In genomic region chr6:3001773-3002293, GRCh38 we compare ENCODE assay signal across 1 cellular context.
TF ChIP-seq lines count a peak whose summit lies in the region.

No MANE protein-coding gene starts in this region.

TF ChIP-seq in K562, 482 proteins besides CTCF, POLR2A, EP300 and RAD21 (continued from another document and continues in another):
- no peak for TF ChIP-seq E2F8 (IDR thresholded peaks at IDR 0.05; ENCODE audit: low read depth, partially characterized antibody)
- no peak for TF ChIP-seq RBBP5 (IDR thresholded peaks at IDR 0.05; ENCODE audit: borderline replicate concordance, insufficient read depth, low read length, poor library complexity, severe bottlenecking)
- TF ChIP-seq RBM39 (optimal IDR thresholded peaks at IDR 0.05; ENCODE audit: low read depth, low read length) = no peak
- TF ChIP-seq FIP1L1 (IDR thresholded peaks at IDR 0.05; ENCODE audit: low read depth, low read length, poor library complexity, severe bottlenecking) = no peak
- peak; percentile 73 for TF ChIP-seq NCOR1 (IDR thresholded peaks at IDR 0.05)
- TF ChIP-seq HMG20A (CRISPR knock-in tag; conservative IDR thresholded peaks at IDR 0.05) = no peak
- TF ChIP-seq, protein P1, sequence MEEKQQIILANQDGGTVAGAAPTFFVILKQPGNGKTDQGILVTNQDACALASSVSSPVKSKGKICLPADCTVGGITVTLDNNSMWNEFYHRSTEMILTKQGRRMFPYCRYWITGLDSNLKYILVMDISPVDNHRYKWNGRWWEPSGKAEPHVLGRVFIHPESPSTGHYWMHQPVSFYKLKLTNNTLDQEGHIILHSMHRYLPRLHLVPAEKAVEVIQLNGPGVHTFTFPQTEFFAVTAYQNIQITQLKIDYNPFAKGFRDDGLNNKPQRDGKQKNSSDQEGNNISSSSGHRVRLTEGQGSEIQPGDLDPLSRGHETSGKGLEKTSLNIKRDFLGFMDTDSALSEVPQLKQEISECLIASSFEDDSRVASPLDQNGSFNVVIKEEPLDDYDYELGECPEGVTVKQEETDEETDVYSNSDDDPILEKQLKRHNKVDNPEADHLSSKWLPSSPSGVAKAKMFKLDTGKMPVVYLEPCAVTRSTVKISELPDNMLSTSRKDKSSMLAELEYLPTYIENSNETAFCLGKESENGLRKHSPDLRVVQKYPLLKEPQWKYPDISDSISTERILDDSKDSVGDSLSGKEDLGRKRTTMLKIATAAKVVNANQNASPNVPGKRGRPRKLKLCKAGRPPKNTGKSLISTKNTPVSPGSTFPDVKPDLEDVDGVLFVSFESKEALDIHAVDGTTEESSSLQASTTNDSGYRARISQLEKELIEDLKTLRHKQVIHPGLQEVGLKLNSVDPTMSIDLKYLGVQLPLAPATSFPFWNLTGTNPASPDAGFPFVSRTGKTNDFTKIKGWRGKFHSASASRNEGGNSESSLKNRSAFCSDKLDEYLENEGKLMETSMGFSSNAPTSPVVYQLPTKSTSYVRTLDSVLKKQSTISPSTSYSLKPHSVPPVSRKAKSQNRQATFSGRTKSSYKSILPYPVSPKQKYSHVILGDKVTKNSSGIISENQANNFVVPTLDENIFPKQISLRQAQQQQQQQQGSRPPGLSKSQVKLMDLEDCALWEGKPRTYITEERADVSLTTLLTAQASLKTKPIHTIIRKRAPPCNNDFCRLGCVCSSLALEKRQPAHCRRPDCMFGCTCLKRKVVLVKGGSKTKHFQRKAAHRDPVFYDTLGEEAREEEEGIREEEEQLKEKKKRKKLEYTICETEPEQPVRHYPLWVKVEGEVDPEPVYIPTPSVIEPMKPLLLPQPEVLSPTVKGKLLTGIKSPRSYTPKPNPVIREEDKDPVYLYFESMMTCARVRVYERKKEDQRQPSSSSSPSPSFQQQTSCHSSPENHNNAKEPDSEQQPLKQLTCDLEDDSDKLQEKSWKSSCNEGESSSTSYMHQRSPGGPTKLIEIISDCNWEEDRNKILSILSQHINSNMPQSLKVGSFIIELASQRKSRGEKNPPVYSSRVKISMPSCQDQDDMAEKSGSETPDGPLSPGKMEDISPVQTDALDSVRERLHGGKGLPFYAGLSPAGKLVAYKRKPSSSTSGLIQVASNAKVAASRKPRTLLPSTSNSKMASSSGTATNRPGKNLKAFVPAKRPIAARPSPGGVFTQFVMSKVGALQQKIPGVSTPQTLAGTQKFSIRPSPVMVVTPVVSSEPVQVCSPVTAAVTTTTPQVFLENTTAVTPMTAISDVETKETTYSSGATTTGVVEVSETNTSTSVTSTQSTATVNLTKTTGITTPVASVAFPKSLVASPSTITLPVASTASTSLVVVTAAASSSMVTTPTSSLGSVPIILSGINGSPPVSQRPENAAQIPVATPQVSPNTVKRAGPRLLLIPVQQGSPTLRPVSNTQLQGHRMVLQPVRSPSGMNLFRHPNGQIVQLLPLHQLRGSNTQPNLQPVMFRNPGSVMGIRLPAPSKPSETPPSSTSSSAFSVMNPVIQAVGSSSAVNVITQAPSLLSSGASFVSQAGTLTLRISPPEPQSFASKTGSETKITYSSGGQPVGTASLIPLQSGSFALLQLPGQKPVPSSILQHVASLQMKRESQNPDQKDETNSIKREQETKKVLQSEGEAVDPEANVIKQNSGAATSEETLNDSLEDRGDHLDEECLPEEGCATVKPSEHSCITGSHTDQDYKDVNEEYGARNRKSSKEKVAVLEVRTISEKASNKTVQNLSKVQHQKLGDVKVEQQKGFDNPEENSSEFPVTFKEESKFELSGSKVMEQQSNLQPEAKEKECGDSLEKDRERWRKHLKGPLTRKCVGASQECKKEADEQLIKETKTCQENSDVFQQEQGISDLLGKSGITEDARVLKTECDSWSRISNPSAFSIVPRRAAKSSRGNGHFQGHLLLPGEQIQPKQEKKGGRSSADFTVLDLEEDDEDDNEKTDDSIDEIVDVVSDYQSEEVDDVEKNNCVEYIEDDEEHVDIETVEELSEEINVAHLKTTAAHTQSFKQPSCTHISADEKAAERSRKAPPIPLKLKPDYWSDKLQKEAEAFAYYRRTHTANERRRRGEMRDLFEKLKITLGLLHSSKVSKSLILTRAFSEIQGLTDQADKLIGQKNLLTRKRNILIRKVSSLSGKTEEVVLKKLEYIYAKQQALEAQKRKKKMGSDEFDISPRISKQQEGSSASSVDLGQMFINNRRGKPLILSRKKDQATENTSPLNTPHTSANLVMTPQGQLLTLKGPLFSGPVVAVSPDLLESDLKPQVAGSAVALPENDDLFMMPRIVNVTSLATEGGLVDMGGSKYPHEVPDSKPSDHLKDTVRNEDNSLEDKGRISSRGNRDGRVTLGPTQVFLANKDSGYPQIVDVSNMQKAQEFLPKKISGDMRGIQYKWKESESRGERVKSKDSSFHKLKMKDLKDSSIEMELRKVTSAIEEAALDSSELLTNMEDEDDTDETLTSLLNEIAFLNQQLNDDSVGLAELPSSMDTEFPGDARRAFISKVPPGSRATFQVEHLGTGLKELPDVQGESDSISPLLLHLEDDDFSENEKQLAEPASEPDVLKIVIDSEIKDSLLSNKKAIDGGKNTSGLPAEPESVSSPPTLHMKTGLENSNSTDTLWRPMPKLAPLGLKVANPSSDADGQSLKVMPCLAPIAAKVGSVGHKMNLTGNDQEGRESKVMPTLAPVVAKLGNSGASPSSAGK (IDR thresholded peaks at IDR 0.05) = peak; percentile 86
- no peak for TF ChIP-seq CHD4 (IDR thresholded peaks at IDR 0.05; ENCODE audit: insufficient read depth, insufficient replicate concordance, low read depth, low read length, poor library complexity, severe bottlenecking)
- peak; percentile 100 for TF ChIP-seq MAFG (tag; conservative IDR thresholded peaks at IDR 0.05)
- TF ChIP-seq MTA2 (IDR thresholded peaks at IDR 0.05; ENCODE audit: low read depth) = peak; percentile 51; the same call in 1 of the 2 replicates
- TF ChIP-seq ZNF197 (CRISPR knock-in tag; IDR thresholded peaks at IDR 0.05; ENCODE audit: low read depth) = no peak
- TF ChIP-seq TBP (optimal IDR thresholded peaks at IDR 0.05; ENCODE audit: low read depth, low read length) = peak; percentile 63
- no peak for TF ChIP-seq NCOA4 (IDR thresholded peaks at IDR 0.05; ENCODE audit: partially characterized antibody)
- TF ChIP-seq, protein P2, sequence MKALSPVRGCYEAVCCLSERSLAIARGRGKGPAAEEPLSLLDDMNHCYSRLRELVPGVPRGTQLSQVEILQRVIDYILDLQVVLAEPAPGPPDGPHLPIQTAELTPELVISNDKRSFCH (CRISPR knock-in tag; IDR thresholded peaks at IDR 0.05) = no peak
- TF ChIP-seq, protein P2 (tag; IDR thresholded peaks at IDR 0.05) = no peak
- no peak for TF ChIP-seq ELF2 (CRISPR knock-in tag; IDR thresholded peaks at IDR 0.05)
- no peak for TF ChIP-seq CBX2 (IDR thresholded peaks at IDR 0.05; ENCODE audit: insufficient read depth, low read length, poor library complexity, severe bottlenecking)
- TF ChIP-seq OTX1 (CRISPR knock-in tag; IDR thresholded peaks at IDR 0.05) = peak; percentile 33; the same call in 1 of the 2 replicates
- TF ChIP-seq ZNF384 (IDR thresholded peaks at IDR 0.05; ENCODE audit: low read depth, low read length) = no peak
- TF ChIP-seq GTF2E2 (tag; IDR thresholded peaks at IDR 0.05) = no peak
- TF ChIP-seq NUFIP1 (IDR thresholded peaks at IDR 0.05; ENCODE audit: partially characterized antibody) = peak; percentile 86
- no peak for TF ChIP-seq HIVEP1 (CRISPR knock-in tag; IDR thresholded peaks at IDR 0.05)
- TF ChIP-seq KAT2B (IDR thresholded peaks at IDR 0.05; ENCODE audit: low read depth, low read length) = no peak
- no peak for TF ChIP-seq ZNF507 (tag; conservative IDR thresholded peaks at IDR 0.05)
- no peak for TF ChIP-seq TARDBP (IDR thresholded peaks at IDR 0.05)
- TF ChIP-seq DDX20 (tag; IDR thresholded peaks at IDR 0.05; ENCODE audit: low read depth) = no peak
- no peak for TF ChIP-seq NFYB (IDR thresholded peaks at IDR 0.05; ENCODE audit: extremely low read depth, insufficient read length)
- no peak for TF ChIP-seq ZNF347 (CRISPR knock-in tag; IDR thresholded peaks at IDR 0.05; ENCODE audit: low read depth)
- TF ChIP-seq ZNF57 (CRISPR knock-in tag; IDR thresholded peaks at IDR 0.05) = no peak
- peak; percentile 46; the same call in 1 of the 2 replicates for TF ChIP-seq GABPA (tag; conservative IDR thresholded peaks at IDR 0.05; ENCODE audit: low read depth)
- TF ChIP-seq ZBTB34 (CRISPR knock-in tag; IDR thresholded peaks at IDR 0.05) = no peak
- TF ChIP-seq, protein P3, sequence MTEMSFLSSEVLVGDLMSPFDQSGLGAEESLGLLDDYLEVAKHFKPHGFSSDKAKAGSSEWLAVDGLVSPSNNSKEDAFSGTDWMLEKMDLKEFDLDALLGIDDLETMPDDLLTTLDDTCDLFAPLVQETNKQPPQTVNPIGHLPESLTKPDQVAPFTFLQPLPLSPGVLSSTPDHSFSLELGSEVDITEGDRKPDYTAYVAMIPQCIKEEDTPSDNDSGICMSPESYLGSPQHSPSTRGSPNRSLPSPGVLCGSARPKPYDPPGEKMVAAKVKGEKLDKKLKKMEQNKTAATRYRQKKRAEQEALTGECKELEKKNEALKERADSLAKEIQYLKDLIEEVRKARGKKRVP (CRISPR knock-in tag; IDR thresholded peaks at IDR 0.05) = peak; percentile 69; the same call in 1 of the 2 replicates
- TF ChIP-seq, protein P4, sequence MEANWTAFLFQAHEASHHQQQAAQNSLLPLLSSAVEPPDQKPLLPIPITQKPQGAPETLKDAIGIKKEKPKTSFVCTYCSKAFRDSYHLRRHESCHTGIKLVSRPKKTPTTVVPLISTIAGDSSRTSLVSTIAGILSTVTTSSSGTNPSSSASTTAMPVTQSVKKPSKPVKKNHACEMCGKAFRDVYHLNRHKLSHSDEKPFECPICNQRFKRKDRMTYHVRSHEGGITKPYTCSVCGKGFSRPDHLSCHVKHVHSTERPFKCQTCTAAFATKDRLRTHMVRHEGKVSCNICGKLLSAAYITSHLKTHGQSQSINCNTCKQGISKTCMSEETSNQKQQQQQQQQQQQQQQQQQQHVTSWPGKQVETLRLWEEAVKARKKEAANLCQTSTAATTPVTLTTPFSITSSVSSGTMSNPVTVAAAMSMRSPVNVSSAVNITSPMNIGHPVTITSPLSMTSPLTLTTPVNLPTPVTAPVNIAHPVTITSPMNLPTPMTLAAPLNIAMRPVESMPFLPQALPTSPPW (CRISPR knock-in tag; IDR thresholded peaks at IDR 0.05) = peak; percentile 61
- peak; percentile 56 for TF ChIP-seq MEIS2 (IDR thresholded peaks at IDR 0.05; ENCODE audit: partially characterized antibody)
- no peak for TF ChIP-seq STAG1 (CRISPR knock-in tag; IDR thresholded peaks at IDR 0.05; ENCODE audit: borderline replicate concordance)
- TF ChIP-seq ZFP30 (CRISPR knock-in tag; IDR thresholded peaks at IDR 0.05; ENCODE audit: borderline replicate concordance) = no peak
- peak; percentile 47; the same call in 1 of the 2 replicates for TF ChIP-seq SPI1 (IDR thresholded peaks at IDR 0.05; ENCODE audit: borderline replicate concordance, low read depth, low read length)
- peak; percentile 64; the same call in 1 of the 2 replicates for TF ChIP-seq ETV1 (tag; conservative IDR thresholded peaks at IDR 0.05; ENCODE audit: low read depth)
- TF ChIP-seq ILF3 (IDR thresholded peaks at IDR 0.05; ENCODE audit: borderline replicate concordance) = no peak; the same call in 1 of the 2 replicates
- TF ChIP-seq DLX4 (CRISPR knock-in tag; IDR thresholded peaks at IDR 0.05) = no peak
- no peak; a peak in 2 of 4 replicates for TF ChIP-seq MLLT1 (IDR thresholded peaks at IDR 0.05)
- TF ChIP-seq SREBF2 (CRISPR knock-in tag; IDR thresholded peaks at IDR 0.05) = no peak
- TF ChIP-seq ZNF445 (CRISPR knock-in tag; IDR thresholded peaks at IDR 0.05; ENCODE audit: low read depth) = no peak
- TF ChIP-seq HNRNPL (IDR thresholded peaks at IDR 0.05; ENCODE audit: low read depth, low read length) = 0 out of 2 replicates have a peak, but pooled peaks have one; percentile 20
- TF ChIP-seq, protein P5, sequence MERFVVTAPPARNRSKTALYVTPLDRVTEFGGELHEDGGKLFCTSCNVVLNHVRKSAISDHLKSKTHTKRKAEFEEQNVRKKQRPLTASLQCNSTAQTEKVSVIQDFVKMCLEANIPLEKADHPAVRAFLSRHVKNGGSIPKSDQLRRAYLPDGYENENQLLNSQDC (CRISPR knock-in tag; IDR thresholded peaks at IDR 0.05) = no peak
